Comparison of ENCODE assay signal across 1 cellular context in genomic region chr16:85141491-85142128, GRCh38.
TF ChIP-seq lines count a peak whose summit lies in the region.

No MANE protein-coding gene starts in this region.

TF ChIP-seq in HepG2, 621 proteins besides CTCF, POLR2A, EP300 and RAD21 (continued from another document and continues in another):
- TF ChIP-seq TCF7 (IDR thresholded peaks at IDR 0.05; ENCODE audit: low read depth): no peak; the same call in 1 of the 2 replicates
- no peak for TF ChIP-seq ZNF513 (CRISPR knock-in tag; conservative IDR thresholded peaks at IDR 0.05)
- no peak for TF ChIP-seq SKIL (CRISPR knock-in tag; IDR thresholded peaks at IDR 0.05; ENCODE audit: borderline replicate concordance)
- TF ChIP-seq GFI1 (CRISPR knock-in tag; IDR thresholded peaks at IDR 0.05; ENCODE audit: borderline replicate concordance): no peak
- TF ChIP-seq ZNF546 (CRISPR knock-in tag; conservative IDR thresholded peaks at IDR 0.05): no peak; the same call in 1 of the 2 replicates
- no peak for TF ChIP-seq ZNF326 (CRISPR knock-in tag; IDR thresholded peaks at IDR 0.05; ENCODE audit: borderline replicate concordance)
- no peak for TF ChIP-seq SOX5 (CRISPR knock-in tag; IDR thresholded peaks at IDR 0.05; ENCODE audit: borderline replicate concordance)
- no peak for TF ChIP-seq ZFP36L1 (CRISPR knock-in tag; IDR thresholded peaks at IDR 0.05)
- no peak for TF ChIP-seq SSRP1 (CRISPR knock-in tag; IDR thresholded peaks at IDR 0.05)
- TF ChIP-seq POLR2G (IDR thresholded peaks at IDR 0.05; ENCODE audit: low read depth, low read length): no peak
- no peak for TF ChIP-seq IKZF4 (CRISPR knock-in tag; IDR thresholded peaks at IDR 0.05; ENCODE audit: borderline replicate concordance, low read depth, not compliant biosample characterization)
- no peak for TF ChIP-seq ZNF619 (CRISPR knock-in tag; IDR thresholded peaks at IDR 0.05)
- no peak for TF ChIP-seq ZNF451 (CRISPR knock-in tag; IDR thresholded peaks at IDR 0.05)
- no peak for TF ChIP-seq SMAD3 (CRISPR knock-in tag; IDR thresholded peaks at IDR 0.05)
- 0 out of 2 replicates have a peak, but pooled peaks have one; percentile 22 for TF ChIP-seq HMG20A (CRISPR knock-in tag; IDR thresholded peaks at IDR 0.05; ENCODE audit: borderline replicate concordance)
- TF ChIP-seq ZNF7 (CRISPR knock-in tag; IDR thresholded peaks at IDR 0.05): no peak
- no peak for TF ChIP-seq PREB (CRISPR knock-in tag; IDR thresholded peaks at IDR 0.05)
- no peak for TF ChIP-seq HMGXB4 (CRISPR knock-in tag; IDR thresholded peaks at IDR 0.05; ENCODE audit: borderline replicate concordance in 1 of 2, low read depth in 1 of 2)
- no peak for TF ChIP-seq ZNF441 (CRISPR knock-in tag; IDR thresholded peaks at IDR 0.05; ENCODE audit: borderline replicate concordance)
- no peak for TF ChIP-seq TARDBP (CRISPR knock-in tag; IDR thresholded peaks at IDR 0.05)
- 0 out of 2 replicates have a peak, but pooled peaks have one; percentile 18 for TF ChIP-seq CREBL2 (CRISPR knock-in tag; IDR thresholded peaks at IDR 0.05; ENCODE audit: borderline replicate concordance)
- no peak for TF ChIP-seq ZNF260 (CRISPR knock-in tag; IDR thresholded peaks at IDR 0.05; ENCODE audit: borderline replicate concordance, low read depth)
- no peak for TF ChIP-seq HMGA1 (CRISPR knock-in tag; conservative IDR thresholded peaks at IDR 0.05)
- TF ChIP-seq DDIT3 (CRISPR knock-in tag; IDR thresholded peaks at IDR 0.05): no peak
- TF ChIP-seq CSRNP2 (CRISPR knock-in tag; conservative IDR thresholded peaks at IDR 0.05; ENCODE audit: low read depth): no peak
- no peak; the same call in 1 of the 2 replicates for TF ChIP-seq STAG1 (CRISPR knock-in tag; IDR thresholded peaks at IDR 0.05)
- no peak for TF ChIP-seq MLLT10 (CRISPR knock-in tag; IDR thresholded peaks at IDR 0.05)
- TF ChIP-seq ZBTB46 (CRISPR knock-in tag; IDR thresholded peaks at IDR 0.05; ENCODE audit: borderline replicate concordance): no peak
- no peak for TF ChIP-seq ZBTB40 (IDR thresholded peaks at IDR 0.05)
- 0 out of 2 replicates have a peak, but pooled peaks have one; percentile 32 for TF ChIP-seq ZBTB40 (CRISPR knock-in tag; IDR thresholded peaks at IDR 0.05)
- no peak for TF ChIP-seq RXRA (CRISPR knock-in tag; IDR thresholded peaks at IDR 0.05)
- 0 out of 2 replicates have a peak, but pooled peaks have one; percentile 16 for TF ChIP-seq KDM3A (CRISPR knock-in tag; IDR thresholded peaks at IDR 0.05; ENCODE audit: low read depth)
- TF ChIP-seq ARID5B (CRISPR knock-in tag; IDR thresholded peaks at IDR 0.05): no peak
